ENCODE assay signal across 18 cellular contexts in the genomic region with DNA sequence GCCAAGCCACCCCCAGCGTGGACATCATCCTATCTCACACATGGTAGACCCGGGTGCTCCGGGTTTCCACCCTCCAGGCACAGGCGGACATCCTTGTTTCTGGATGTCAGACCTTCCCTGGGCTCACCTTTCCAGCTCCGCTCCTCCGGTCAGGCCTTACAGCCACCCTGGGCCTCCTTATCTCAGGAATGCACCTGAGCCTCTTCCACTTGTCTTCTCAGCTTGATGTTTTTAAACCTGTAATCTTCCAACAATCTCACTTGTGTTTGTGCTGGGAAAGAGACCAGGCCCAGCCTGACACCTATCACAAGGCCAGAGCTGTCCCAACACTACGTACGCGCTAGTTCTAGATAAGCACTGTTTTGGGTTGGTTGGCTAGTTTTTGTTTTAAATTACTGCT. TPM values are rescaled to one million over a fixed set of nuclear protein-coding genes. Genes with fewer than 3 reads are reported as not detected.
DNase-seq lines count a peak whose midpoint lies in the region; ATAC-seq and TF ChIP-seq lines count a peak whose summit lies in the region.
"Had no signal": no experiment of that assay in that cellular context is flagged by ENCODE, and none has a peak within 500 bp of the region (broad histone marks: within the 10 kb centered on the region; RNA-seq: fewer than 3 reads in every experiment).

No MANE protein-coding gene starts in this region.

- H3K79me2 ChIP-seq in trophoblast cell (ENCODE audit: control insufficient read depth, insufficient read depth, low read length, poor library complexity): no peaks in the 10 kb centered on the region

- H3K4me1 Mint-ChIP-seq in endothelial cell (ENCODE audit: unreplicated experiment): no peaks in the 10 kb centered on the region
- H3K4me1 Mint-ChIP-seq in activated CD8-positive, alpha-beta T cell treated with anti-CD3 and anti-CD28 coated beads, Interleukin-2, amount 10 ng/mL, durations not matched to agents 7 days and 5 days (ENCODE audit: low read depth): peaks cover 5% of the 10 kb centered on the region
- H3K4me1 Mint-ChIP-seq: B cell had no signal

- H3K4me1 ChIP-seq in left ventricle myocardium inferior (peaks cover 7% of the 10 kb centered on the region), trophoblast cell (ENCODE audit: control insufficient read depth in 1 of 2, insufficient read depth in 2 of 2, low read length in 2 of 2) (peaks cover 9 to 15% of the 10 kb centered on the region in 2 experiments)
- H3K4me1 ChIP-seq in effector memory CD4-positive, alpha-beta T cell (ENCODE audit: control insufficient read depth, insufficient read depth, low read length, poor library complexity, severe bottlenecking): no peaks in the 10 kb centered on the region

- no peak overlapping the region for H2BK120ac ChIP-seq in trophoblast cell (ENCODE audit: insufficient read depth, low read length, poor library complexity)

- H2AK5ac ChIP-seq in trophoblast cell (ENCODE audit: low read length): no peak overlapping the region

- H4K12ac ChIP-seq in trophoblast cell (ENCODE audit: low read depth, low read length): no peak overlapping the region

- H2AFZ ChIP-seq in trophoblast cell (ENCODE audit: insufficient read depth, low read length, poor library complexity): no peak overlapping the region

- no peaks in the 10 kb centered on the region for H3K27me3 ChIP-seq in left ventricle myocardium inferior (ENCODE audit: low read depth)
- H3K27me3 ChIP-seq in trophoblast cell (ENCODE audit: insufficient read depth, low read length): no peaks in the 10 kb centered on the region
- H3K27me3 ChIP-seq in effector memory CD4-positive, alpha-beta T cell (replicated peaks; ENCODE audit: control insufficient read depth, insufficient read depth, low read length, poor library complexity, severe bottlenecking): no peaks in the 10 kb centered on the region

- TF ChIP-seq CTCF in left ventricle myocardium inferior (IDR thresholded peaks at IDR 0.05; ENCODE audit: borderline replicate concordance) (no peak), endothelial cell (IDR thresholded peaks at IDR 0.05; ENCODE audit: unreplicated experiment) (no peak), GM10248 (IDR thresholded peaks at IDR 0.05; ENCODE audit: control extremely low read depth, extremely low read depth, low read depth, missing control alignments) (no peak)

- no peak overlapping the region for H3K23ac ChIP-seq in trophoblast cell (ENCODE audit: low read length)

- H4K8ac ChIP-seq in trophoblast cell (ENCODE audit: low read depth, low read length): no peak overlapping the region

- H3K27ac Mint-ChIP-seq in endothelial cell (ENCODE audit: unreplicated experiment): no peak overlapping the region
- no peak overlapping the region for H3K27ac Mint-ChIP-seq in activated CD8-positive, alpha-beta T cell treated with anti-CD3 and anti-CD28 coated beads, Interleukin-2, amount 10 ng/mL, durations not matched to agents 7 days and 5 days
- H3K27ac Mint-ChIP-seq: B cell had no signal

- H2BK12ac ChIP-seq in trophoblast cell (ENCODE audit: low read length): no peak overlapping the region

- CTCF ChIA-PET in activated CD8-positive, alpha-beta T cell treated with anti-CD3 and anti-CD28 coated beads, Interleukin-2, amount 10 ng/mL, durations not matched to agents 7 days and 5 days (lab: Charles Lee): no interaction called here
- CTCF ChIA-PET in GM10248 (lab: Yijun Ruan, JAX): interaction anchor here (0.8 kb wide), 1 partner anchor 18 kb away, joined by 3 read pairs; no protein-coding TSS in a partner anchor

- DNase-seq in left ventricle myocardium inferior: peak; percentile 5
- no peak for DNase-seq in left ventricle myocardium superior
- no peak for DNase-seq in endothelial cell (ENCODE audit: low spot score)
- peak; percentile 96 to 98 for DNase-seq in trophoblast cell
- no peak for DNase-seq in activated CD8-positive, alpha-beta T cell treated with anti-CD3 and anti-CD28 coated beads, Interleukin-2, amount 10 ng/mL, durations not matched to agents 7 days and 5 days
- DNase-seq in effector memory CD4-positive, alpha-beta T cell: no peak
- DNase-seq in GM10248 (ENCODE audit: extremely low spot score): no peak
- DNase-seq: 8988T, GF-D8, NCI-H1417 treated with DMSO at 0.1 percent for 48 hours, NCI-H1930, NCI-H226, NCI-H524, NCI-H82 had no signal

- peaks cover 60% of the 10 kb centered on the region for H3K36me3 ChIP-seq in left ventricle myocardium inferior
- H3K36me3 ChIP-seq in trophoblast cell (ENCODE audit: control insufficient read depth in 1 of 2, insufficient read depth in 2 of 2, low read length in 2 of 2): peaks cover 31 to 37% of the 10 kb centered on the region in 2 experiments
- H3K36me3 ChIP-seq in effector memory CD4-positive, alpha-beta T cell (ENCODE audit: control insufficient read depth, insufficient read depth, low read length): no peaks in the 10 kb centered on the region

- H3K9me3 ChIP-seq in left ventricle myocardium inferior (replicated peaks) (no peaks in the 10 kb centered on the region), trophoblast cell (ENCODE audit: insufficient read depth, low read depth, low read length) (peaks cover 4% of the 10 kb centered on the region)
- no peaks in the 10 kb centered on the region for H3K9me3 ChIP-seq in effector memory CD4-positive, alpha-beta T cell (ENCODE audit: control insufficient read depth, low read length)

- H2BK5ac ChIP-seq in trophoblast cell (ENCODE audit: low read depth, low read length, poor library complexity): no peak overlapping the region

- peaks cover 8% of the 10 kb centered on the region for H3K79me1 ChIP-seq in trophoblast cell (ENCODE audit: low read length)

- H3K9ac ChIP-seq in trophoblast cell (ENCODE audit: low read length): no peak overlapping the region
- H3K9ac ChIP-seq: KMS-11 had no signal

- H3K4me3 ChIP-seq in left ventricle myocardium inferior (no peak overlapping the region), trophoblast cell (ENCODE audit: low read depth, low read length) (no peak overlapping the region)
- no peak overlapping the region for H3K4me3 ChIP-seq in effector memory CD4-positive, alpha-beta T cell (ENCODE audit: insufficient read depth, low read depth, low read length, poor library complexity, severe bottlenecking)
- H3K4me3 ChIP-seq: GM12878 had no signal

- H3K4ac ChIP-seq in trophoblast cell (ENCODE audit: low read depth, low read length): no peak overlapping the region

- H3K14ac ChIP-seq in trophoblast cell (ENCODE audit: low read length): no peak overlapping the region

- intact Hi-C loops in left ventricle myocardium inferior (cut with micrococcal nuclease) (no loop called here), left ventricle myocardium superior (cut with micrococcal nuclease) (no loop called here)

- no peaks in the 10 kb centered on the region for H3K9me3 Mint-ChIP-seq in endothelial cell (ENCODE audit: unreplicated experiment)
- no peaks in the 10 kb centered on the region for H3K9me3 Mint-ChIP-seq in activated CD8-positive, alpha-beta T cell treated with anti-CD3 and anti-CD28 coated beads, Interleukin-2, amount 10 ng/mL, durations not matched to agents 7 days and 5 days (ENCODE audit: insufficient read depth)

- peaks cover 9% of the 10 kb centered on the region for H3K27me3 Mint-ChIP-seq in endothelial cell (ENCODE audit: unreplicated experiment)
- H3K27me3 Mint-ChIP-seq in activated CD8-positive, alpha-beta T cell treated with anti-CD3 and anti-CD28 coated beads, Interleukin-2, amount 10 ng/mL, durations not matched to agents 7 days and 5 days (ENCODE audit: low read depth): no peaks in the 10 kb centered on the region
- H3K27me3 Mint-ChIP-seq: B cell had no signal

- no peak overlapping the region for H3K27ac ChIP-seq in left ventricle myocardium inferior (replicated peaks)
- H3K27ac ChIP-seq in trophoblast cell (ENCODE audit: low read depth, low read length): no peak overlapping the region
- H3K27ac ChIP-seq in effector memory CD4-positive, alpha-beta T cell (ENCODE audit: insufficient read depth, low read length, poor library complexity, severe bottlenecking): no peak overlapping the region
- H3K27ac ChIP-seq: KMS-11 had no signal

- WGBS in trophoblast cell (ENCODE audit: extremely low coverage, insufficient coverage, insufficient read length): no CpG with 5 or more reads among the region's 9 CpGs

- POLR2A ChIA-PET in activated CD8-positive, alpha-beta T cell treated with anti-CD3 and anti-CD28 coated beads, Interleukin-2, amount 10 ng/mL, durations not matched to agents 7 days and 5 days (lab: Charles Lee): interaction anchor here (0.7 kb wide), 1 partner anchor 44 kb away, joined by 3 read pairs; no protein-coding TSS in a partner anchor
- POLR2A ChIA-PET in GM10248 (lab: Yijun Ruan, JAX): no interaction called here

- ATAC-seq in left ventricle myocardium superior (no peak), GM18502 (IDR thresholded peaks at IDR 0.05; ENCODE audit: poor library complexity, unreplicated experiment) (no peak)
- ATAC-seq in activated CD8-positive, alpha-beta T cell treated with anti-CD3 and anti-CD28 coated beads, Interleukin-2, amount 10 ng/mL, durations not matched to agents 7 days and 5 days: no peak
- ATAC-seq: GM12878 had no signal

- no peak overlapping the region for H4K91ac ChIP-seq in trophoblast cell (ENCODE audit: low read depth, low read length)

- no peak overlapping the region for H3K18ac ChIP-seq in trophoblast cell (ENCODE audit: low read length)

- no peak overlapping the region for H3K4me2 ChIP-seq in trophoblast cell (ENCODE audit: low read length)
- H3K4me2 ChIP-seq: KMS-11 had no signal

- peaks cover 44% of the 10 kb centered on the region for H3K36me3 Mint-ChIP-seq in endothelial cell (ENCODE audit: low read depth, unreplicated experiment)
- no peaks in the 10 kb centered on the region for H3K36me3 Mint-ChIP-seq in activated CD8-positive, alpha-beta T cell treated with anti-CD3 and anti-CD28 coated beads, Interleukin-2, amount 10 ng/mL, durations not matched to agents 7 days and 5 days (ENCODE audit: low read depth)

- H3K4me3 Mint-ChIP-seq in endothelial cell (ENCODE audit: unreplicated experiment): peak overlapping the region; percentile 43
- no peak overlapping the region for H3K4me3 Mint-ChIP-seq in activated CD8-positive, alpha-beta T cell treated with anti-CD3 and anti-CD28 coated beads, Interleukin-2, amount 10 ng/mL, durations not matched to agents 7 days and 5 days
- H3K4me3 Mint-ChIP-seq: B cell had no signal

RNA-seq across cellular contexts. Expression of gene NIPA2, which starts 53.9 kb away (rescaled TPM):
- total RNA-seq in left ventricle myocardium inferior (21.4 TPM), left ventricle myocardium superior (17.3 TPM), endothelial cell (ENCODE audit: unreplicated experiment) (81.0 TPM)
- 81.2 and 81.5 TPM in 2 replicates for polyA plus RNA-seq in trophoblast cell (2013)
- total RNA-seq in activated CD8-positive, alpha-beta T cell treated with anti-CD3 and anti-CD28 coated beads, Interleukin-2, amount 10 ng/mL, durations not matched to agents 7 days and 5 days: 10 to 100 TPM; 53.7 to 59.5 TPM

Comparison
In these comparisons a context has a peak if more than half of its experiments do, and no peak if none do; other contexts are left out.
1. DNase-seq: peak in left ventricle myocardium inferior (single experiment) and trophoblast cell (2 of 2); none in left ventricle myocardium superior (single experiment), endothelial cell (single experiment), activated CD8-positive, alpha-beta T cell treated with anti-CD3 and anti-CD28 coated beads, Interleukin-2, amount 10 ng/mL, durations not matched to agents 7 days and 5 days (single experiment), effector memory CD4-positive, alpha-beta T cell (0 of 3) and GM10248 (single experiment).